19 cellular contexts compared by ENCODE assay signal in genomic region chr21:36713746-36714145, GRCh38. TPM values are rescaled to one million over a fixed set of nuclear protein-coding genes. Genes with fewer than 3 reads are reported as not detected.
"Had no signal": no experiment of that assay in that cellular context is flagged by ENCODE, and none has a peak within 500 bp of the region (broad histone marks: within the 10 kb centered on the region; RNA-seq: fewer than 3 reads in every experiment).

No MANE protein-coding gene starts in this region.

- H3K27ac ChIP-seq: epithelial cell of prostate, esophagus muscularis mucosa, foreskin keratinocyte, left ventricle myocardium inferior, right lobe of liver, skin epidermis had no signal

- DNase-seq: cerebellar nuclear complex; effector memory CD8-positive, alpha-beta T cell; foreskin keratinocyte; immature natural killer cell; left cardiac atrium; left ventricle myocardium inferior; mesendoderm; naive thymus-derived CD4-positive, alpha-beta T cell; nephron progenitor cell; right lobe of liver; stimulated activated naive CD4-positive, alpha-beta T cell treated with Interleukin-2 at 50 U/mL for 16 hours; trophoblast cell had no signal

- ATAC-seq: effector memory CD8-positive, alpha-beta T cell; foreskin keratinocyte; left cardiac atrium; naive thymus-derived CD4-positive, alpha-beta T cell; right lobe of liver had no signal

- H3K4me3 ChIP-seq: esophagus muscularis mucosa, left ventricle myocardium inferior, lung, right lobe of liver, skin epidermis had no signal

- FAIRE-seq: colon, keratinocyte had no signal

- H3K9me3 ChIP-seq: esophagus muscularis mucosa, left ventricle myocardium inferior, right lobe of liver had no signal

- H3K36me3 ChIP-seq: esophagus muscularis mucosa, left ventricle myocardium inferior, right lobe of liver had no signal

- H3K4me1 ChIP-seq: foreskin keratinocyte had no signal

RNA-seq across cellular contexts. Expression of gene SIM2, which starts 14.8 kb away (rescaled TPM):
- total RNA-seq: foreskin keratinocyte, left cardiac atrium, left ventricle myocardium inferior, lung, mononuclear cell, right lobe of liver had no signal
- polyA plus RNA-seq: foreskin keratinocyte; immature natural killer cell; lung; naive thymus-derived CD4-positive, alpha-beta T cell had no signal
